In the genomic region with DNA sequence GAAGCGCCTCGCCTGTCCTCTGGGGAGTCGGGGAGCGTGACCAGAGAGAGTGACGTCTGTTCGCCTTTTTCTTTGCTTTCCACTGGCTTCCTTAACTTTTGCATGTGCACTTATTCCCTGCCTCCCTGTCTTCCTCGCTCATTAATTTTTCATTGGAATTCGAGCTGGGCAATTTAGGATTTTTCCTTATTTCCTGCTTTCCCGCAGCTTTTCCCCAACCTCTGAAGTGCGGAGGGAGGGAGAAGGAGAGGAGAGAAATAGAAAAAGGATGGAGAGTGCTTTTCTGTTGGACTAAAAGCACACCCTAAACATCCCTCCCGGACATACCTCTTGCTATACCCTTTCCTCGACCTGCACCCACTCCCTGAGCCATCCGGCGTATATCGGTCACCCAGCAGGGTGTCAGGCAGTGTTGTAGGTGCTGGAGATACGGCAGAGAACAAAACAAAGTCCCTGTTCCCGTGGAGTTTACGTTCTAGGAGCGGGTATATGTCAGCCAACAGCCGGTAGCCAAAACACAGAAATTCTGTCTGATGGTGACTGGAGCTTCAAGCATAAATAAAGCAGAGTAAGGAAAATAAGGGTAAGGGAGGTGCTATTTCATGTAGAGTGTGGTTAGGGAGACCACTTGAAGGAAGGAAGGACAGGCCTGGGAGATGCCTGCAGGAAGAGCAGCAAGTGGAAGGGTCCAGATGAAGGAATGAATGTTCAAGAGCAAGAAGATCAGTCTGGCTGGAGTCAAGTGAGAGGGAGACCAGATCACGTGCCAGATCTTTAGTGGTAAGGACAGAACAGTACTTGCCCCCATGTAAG, we compare ENCODE assay signal across 8 cellular contexts. TPM values are rescaled to one million over a fixed set of nuclear protein-coding genes. Genes with fewer than 3 reads are reported as not detected.
DNase-seq lines count a peak whose midpoint lies in the region; ATAC-seq and TF ChIP-seq lines count a peak whose summit lies in the region.

No MANE protein-coding gene starts in this region.

- TF ChIP-seq CTCF in CD8-positive, alpha-beta T cell (IDR thresholded peaks at IDR 0.05): no peak
- TF ChIP-seq CTCF in chondrocyte (IDR thresholded peaks at IDR 0.05) (no peak), natural killer cell (IDR thresholded peaks at IDR 0.05) (no peak), mucosa of descending colon (IDR thresholded peaks at IDR 0.05) (no peak)

- DNase-seq in CD8-positive, alpha-beta T cell: no peak
- DNase-seq in NAMALWA (ENCODE audit: low spot score): peak; percentile 20
- DNase-seq in chondrocyte (ENCODE audit: low spot score): no peak
- no peak for DNase-seq in natural killer cell
- DNase-seq in mucosa of descending colon: no peak

- H3K4me3 Mint-ChIP-seq in CD8-positive, alpha-beta T cell: peak overlapping the region; percentile 90
- peak overlapping the region; percentile 78 for H3K4me3 Mint-ChIP-seq in chondrocyte (ENCODE audit: unreplicated experiment)
- H3K4me3 Mint-ChIP-seq in natural killer cell: peak overlapping the region; percentile 70

- peak overlapping the region; percentile 81 for H3K27ac ChIP-seq in CD8-positive, alpha-beta T cell (ENCODE audit: low read depth, low read length)

- no peaks in the 10 kb centered on the region for H3K9me3 ChIP-seq in CD8-positive, alpha-beta T cell (ENCODE audit: low read length)
- no peaks in the 10 kb centered on the region for H3K9me3 ChIP-seq in mucosa of descending colon

- no peaks in the 10 kb centered on the region for H3K9me3 Mint-ChIP-seq in CD8-positive, alpha-beta T cell
- peaks cover 3% of the 10 kb centered on the region for H3K9me3 Mint-ChIP-seq in chondrocyte (ENCODE audit: low read depth)
- H3K9me3 Mint-ChIP-seq in natural killer cell: no peaks in the 10 kb centered on the region

- peaks cover 25% of the 10 kb centered on the region for H3K4me1 ChIP-seq in CD8-positive, alpha-beta T cell (ENCODE audit: insufficient read depth, low read length)
- H3K4me1 ChIP-seq in mucosa of descending colon (ENCODE audit: low read depth): peaks cover 17% of the 10 kb centered on the region

- peak overlapping the region; percentile 95 for H3K4me3 ChIP-seq in CD8-positive, alpha-beta T cell (ENCODE audit: low read depth, low read length)
- no peak overlapping the region for H3K4me3 ChIP-seq in mucosa of descending colon

- no peaks in the 10 kb centered on the region for H3K27me3 Mint-ChIP-seq in CD8-positive, alpha-beta T cell (ENCODE audit: low read depth)
- H3K27me3 Mint-ChIP-seq in chondrocyte (ENCODE audit: low read depth): no peaks in the 10 kb centered on the region
- H3K27me3 Mint-ChIP-seq in natural killer cell (ENCODE audit: low read depth in 2 of 2): peaks cover 0 to 3% of the 10 kb centered on the region in 2 donors

- intact Hi-C loops in CD8-positive, alpha-beta T cell (cut with DNase I, micrococcal nuclease): loop anchor here (1.0 to 5.0 kb wide), 5 partner anchors 132 to 912 kb away; partner anchors contain the start of genes SUB1 (in 2 of the 2), C5orf22 (in 1 of the 2), DROSHA (in 1 of the 2) and GOLPH3 (in 1 of the 2)
- intact Hi-C loops in natural killer cell (cut with micrococcal nuclease) (loop anchor here (2.0 to 5.0 kb wide), 2 partner anchors 140 to 203 kb away; partner anchors contain the start of gene SUB1), mucosa of descending colon (cut with DNase I, micrococcal nuclease) (no loop called here)

- H3K27ac Mint-ChIP-seq in CD8-positive, alpha-beta T cell: peak overlapping the region; percentile 93
- H3K27ac Mint-ChIP-seq in chondrocyte (ENCODE audit: unreplicated experiment) (peak overlapping the region; percentile 87), natural killer cell (peak overlapping the region; percentile 90 to 91)

- H3K27me3 ChIP-seq in CD8-positive, alpha-beta T cell (ENCODE audit: insufficient read depth, low read length): no peaks in the 10 kb centered on the region

- POLR2A ChIA-PET in CD8-positive, alpha-beta T cell (lab: Charles Lee): interaction anchor here (0.6 to 1.0 kb wide), 6 partner anchors 13 to 145 kb away, joined by 3 to 11 read pairs (median 4); partner anchors contain the start of gene SUB1

- peaks cover 16% of the 10 kb centered on the region for H3K36me3 Mint-ChIP-seq in CD8-positive, alpha-beta T cell
- H3K36me3 Mint-ChIP-seq in chondrocyte (ENCODE audit: low read depth) (no peaks in the 10 kb centered on the region), natural killer cell (no peaks in the 10 kb centered on the region)

- no peaks in the 10 kb centered on the region for H3K36me3 ChIP-seq in CD8-positive, alpha-beta T cell (ENCODE audit: insufficient read depth, low read length)
- H3K36me3 ChIP-seq in mucosa of descending colon (ENCODE audit: low read depth): no peaks in the 10 kb centered on the region

- ATAC-seq in CD8-positive, alpha-beta T cell: no peak
- ATAC-seq in natural killer cell: no peak
- no peak for ATAC-seq in GM18520 (IDR thresholded peaks at IDR 0.05; ENCODE audit: unreplicated experiment)
- no peak for ATAC-seq in HG03378 (IDR thresholded peaks at IDR 0.05; ENCODE audit: unreplicated experiment)
- ATAC-seq in mucosa of descending colon: no peak
- ATAC-seq in GM19351 (IDR thresholded peaks at IDR 0.05; ENCODE audit: unreplicated experiment): no peak

- H3K4me1 Mint-ChIP-seq in CD8-positive, alpha-beta T cell (ENCODE audit: low read depth): peaks cover 23% of the 10 kb centered on the region
- H3K4me1 Mint-ChIP-seq in chondrocyte (ENCODE audit: low read depth): peaks cover 34% of the 10 kb centered on the region
- H3K4me1 Mint-ChIP-seq in natural killer cell: peaks cover 27 to 28% of the 10 kb centered on the region in 2 donors

- CTCF ChIA-PET in CD8-positive, alpha-beta T cell (lab: Charles Lee): interaction anchor here (1.0 to 1.3 kb wide), 3 partner anchors 45 to 145 kb away, joined by 3 to 4 read pairs (median 3); no protein-coding TSS in a partner anchor

RNA-seq across cellular contexts. Expression of gene ZFR, which starts 0.6 kb away (rescaled TPM):
- total RNA-seq in CD8-positive, alpha-beta T cell: 10 to 100 TPM; 54.0 to 62.9 TPM
- total RNA-seq in chondrocyte (75.5 to 77.8 TPM (median 77.1 TPM) in 3 replicates), natural killer cell (10 to 100 TPM; 62.7 to 70.8 (median 62.7) TPM), mucosa of descending colon (10 to 100 TPM; 44.0 to 73.3 (median 44.7) TPM)

Comparison
In these comparisons a context has a peak if more than half of its experiments do, and no peak if none do; other contexts are left out.
1. intact Hi-C loops: an anchor here in CD8-positive, alpha-beta T cell (1.0 to 5.0 kb wide) and natural killer cell (2.0 to 5.0 kb wide); none called in mucosa of descending colon.